Comparison of ENCODE assay signal across 8 cellular contexts in the genomic region with DNA sequence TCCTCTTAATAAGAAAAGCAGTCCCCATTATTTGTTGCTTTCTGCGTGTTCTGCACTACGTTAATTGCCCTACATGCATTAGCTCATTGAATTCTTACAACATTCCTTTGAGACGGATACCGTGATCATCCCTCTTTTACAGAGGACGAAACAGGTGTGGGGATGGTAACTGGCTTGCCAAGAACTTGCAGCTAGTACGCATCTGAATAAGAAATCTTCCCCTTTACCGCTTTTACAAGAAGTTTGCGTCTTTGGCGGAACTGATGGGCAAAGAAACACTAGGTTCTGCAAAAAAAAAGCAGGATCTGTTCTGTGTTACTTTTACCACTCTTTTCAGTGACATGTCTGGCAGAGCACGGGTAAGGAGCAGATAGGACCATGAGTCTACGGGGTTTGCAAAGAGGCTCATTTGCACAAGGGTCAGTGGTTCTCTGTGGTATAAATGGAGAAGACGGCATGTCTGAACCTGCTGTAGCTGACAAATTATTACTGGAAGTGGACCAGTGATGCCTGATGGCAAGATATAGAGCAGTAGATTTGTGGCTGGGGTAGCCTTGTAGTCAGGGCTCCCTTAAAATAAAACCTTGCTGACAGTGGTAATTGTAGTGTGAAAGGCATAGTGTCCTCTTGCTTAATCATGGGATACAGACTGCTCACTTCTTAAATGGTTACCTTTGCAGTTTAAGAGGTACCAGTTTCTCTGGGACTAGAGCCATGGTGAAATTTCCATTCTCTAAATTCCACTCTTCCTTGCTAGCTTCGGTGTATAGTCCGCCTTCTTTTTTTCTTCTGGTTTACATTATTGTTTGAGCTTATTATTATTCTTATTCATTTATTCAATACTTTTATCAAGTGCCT. TPM values are rescaled to one million over a fixed set of nuclear protein-coding genes. Genes with fewer than 3 reads are reported as not detected.
DNase-seq lines count a peak whose midpoint lies in the region; ATAC-seq and TF ChIP-seq lines count a peak whose summit lies in the region.

No MANE protein-coding gene starts in this region.

- ATAC-seq in activated T-cell treated with anti-CD3 and anti-CD28 coated beads, Interleukin-2, amount 50 U/mL, for 4 hours = no peak
- ATAC-seq in RWPE2 (ENCODE audit: low read depth) (no peak), GM18868 (IDR thresholded peaks at IDR 0.05; ENCODE audit: unreplicated experiment) (no peak)

- H3K9me3 ChIP-seq in RWPE2 (ENCODE audit: severe bottlenecking) (no peaks in the 10 kb centered on the region), neuron (ENCODE audit: low read length) (no peaks in the 10 kb centered on the region)

- H3K36me3 ChIP-seq in RWPE2 (ENCODE audit: low read depth) = peaks cover 31% of the 10 kb centered on the region
- peaks cover 24% of the 10 kb centered on the region for H3K36me3 ChIP-seq in neuron (ENCODE audit: insufficient read depth, low read length)

- H3K4me3 ChIP-seq in RWPE2 (ENCODE audit: severe bottlenecking) (peak overlapping the region; percentile 85), epithelial cell of esophagus (ENCODE audit: low read length) (peak overlapping the region; percentile 90), neuron (ENCODE audit: low read length) (peak overlapping the region; percentile 76)

- H2AFZ ChIP-seq in neuron (ENCODE audit: low read depth, low read length) = peak overlapping the region; percentile 46

- peak overlapping the region; percentile 94 for H3K4me3 Mint-ChIP-seq in activated T-cell treated with anti-CD3 and anti-CD28 coated beads, Interleukin-2, amount 50 U/mL, for 4 hours

- no peak for DNase-seq in activated T-cell treated with anti-CD3 and anti-CD28 coated beads, Interleukin-2, amount 50 U/mL, for 4 hours
- no peak for DNase-seq in activated T-cell treated with anti-CD3 and anti-CD28 coated beads for 4 hours
- no peak for DNase-seq in RWPE2 (ENCODE audit: low spot score)
- peak; percentile 66 for DNase-seq in epithelial cell of esophagus (ENCODE audit: low read depth)
- DNase-seq in occipital lobe (lab: John Stamatoyannopoulos, UW) = no peak
- DNase-seq in NCI-H2196 treated with DMSO at 0.1 percent for 48 hours (lab: John Stamatoyannopoulos, UW; ENCODE audit: unreplicated experiment) = no peak

- peaks cover 13% of the 10 kb centered on the region for H3K36me3 Mint-ChIP-seq in activated T-cell treated with anti-CD3 and anti-CD28 coated beads, Interleukin-2, amount 50 U/mL, for 4 hours (ENCODE audit: insufficient read depth)

- H3K27me3 ChIP-seq in RWPE2 (ENCODE audit: insufficient read depth, poor library complexity, severe bottlenecking) (no peaks in the 10 kb centered on the region), neuron (ENCODE audit: insufficient read depth, low read length) (no peaks in the 10 kb centered on the region)

- TF ChIP-seq CTCF in RWPE2 (IDR thresholded peaks at IDR 0.05; ENCODE audit: poor library complexity, severe bottlenecking) = no peak
- TF ChIP-seq CTCF in epithelial cell of esophagus (IDR thresholded peaks at IDR 0.05; ENCODE audit: insufficient read depth, low read depth, low read length, missing control alignments) = no peak

- H3K27me3 Mint-ChIP-seq in activated T-cell treated with anti-CD3 and anti-CD28 coated beads, Interleukin-2, amount 50 U/mL, for 4 hours (ENCODE audit: low read depth) = no peaks in the 10 kb centered on the region

- H3K27ac ChIP-seq in RWPE2 (ENCODE audit: poor library complexity, severe bottlenecking) = peak overlapping the region; percentile 43

- H3K4me1 Mint-ChIP-seq in activated T-cell treated with anti-CD3 and anti-CD28 coated beads, Interleukin-2, amount 50 U/mL, for 4 hours (ENCODE audit: low read depth) = peaks cover 36% of the 10 kb centered on the region

- H3K4me1 ChIP-seq in RWPE2 (ENCODE audit: insufficient read depth, poor library complexity, severe bottlenecking) (peaks cover 5% of the 10 kb centered on the region), neuron (ENCODE audit: insufficient read depth, low read length) (peaks cover 39% of the 10 kb centered on the region)

- no peaks in the 10 kb centered on the region for H3K9me3 Mint-ChIP-seq in activated T-cell treated with anti-CD3 and anti-CD28 coated beads, Interleukin-2, amount 50 U/mL, for 4 hours

RNA-seq across cellular contexts. Expression of a gene that starts 1.4 kb away (rescaled TPM):
- 10 to 100 TPM; 14.1 to 17.4 (median 15.3) TPM for total RNA-seq in activated T-cell treated with anti-CD3 and anti-CD28 coated beads, Interleukin-2, amount 50 U/mL, for 4 hours
- 85.5 TPM for total RNA-seq in occipital lobe

RNA-seq across cellular contexts. Expression of a gene that starts 3.2 kb away (rescaled TPM):
- total RNA-seq in activated T-cell treated with anti-CD3 and anti-CD28 coated beads, Interleukin-2, amount 50 U/mL, for 4 hours = 10 to 100 TPM; 26.1 to 28.1 (median 26.2) TPM
- 29.9 TPM for total RNA-seq in occipital lobe

RNA-seq across cellular contexts. Expression of a gene that starts 30.4 kb away (rescaled TPM):
- total RNA-seq in activated T-cell treated with anti-CD3 and anti-CD28 coated beads, Interleukin-2, amount 50 U/mL, for 4 hours = 10 to 100 TPM; 29.9 to 34.5 (median 30.9) TPM
- total RNA-seq in occipital lobe = 43.2 TPM
